Comparison of ENCODE assay signal across 17 cellular contexts in genomic region chr14:30798516-30798915, GRCh38.
DNase-seq lines count a peak whose midpoint lies in the region; TF ChIP-seq lines count a peak whose summit lies in the region.
"Had no signal": no experiment of that assay in that cellular context is flagged by ENCODE, and none has a peak within 500 bp of the region (broad histone marks: within the 10 kb centered on the region; RNA-seq: fewer than 3 reads in every experiment).

No MANE protein-coding gene starts in this region.

- H3K9me3 ChIP-seq in vagina: no peaks in the 10 kb centered on the region

- TF ChIP-seq CTCF in fibroblast of villous mesenchyme (IDR thresholded peaks at IDR 0.05; ENCODE audit: insufficient read depth, low read depth, low read length): no peak
- no peak for TF ChIP-seq CTCF in vagina (IDR thresholded peaks at IDR 0.05)

- H3K27ac ChIP-seq in vagina: no peak overlapping the region
- H3K27ac ChIP-seq: GM23248 had no signal

- H3K4me3 ChIP-seq in fibroblast of villous mesenchyme (ENCODE audit: low read depth, low read length) (no peak overlapping the region), vagina (no peak overlapping the region)
- H3K4me3 ChIP-seq: GM12878, GM23248 had no signal

- peak; percentile 20 for DNase-seq in CD1c-positive myeloid dendritic cell (ENCODE audit: extremely low spot score)
- DNase-seq in CMK (ENCODE audit: low read depth): peak; percentile 11
- peak; percentile 12 for DNase-seq in fibroblast of villous mesenchyme (ENCODE audit: low read depth)
- no peak for DNase-seq in NCI-H510A (lab: John Stamatoyannopoulos, UW)
- no peak for DNase-seq in cerebellar cortex (ENCODE audit: low spot score)
- no peak for DNase-seq in vagina (ENCODE audit: extremely low spot score in 2 of 2)
- DNase-seq: C1 segment of cervical spinal cord; CD4-positive, CD25-positive, alpha-beta regulatory T cell; CD8-positive, alpha-beta T cell; DMS 273 treated with DMSO at 0.1 percent for 48 hours; DMS79; EL; GDM1; GM23248; H7; HCEC 1CT had no signal

- no peaks in the 10 kb centered on the region for H3K36me3 ChIP-seq in vagina

- no peaks in the 10 kb centered on the region for H3K27me3 ChIP-seq in vagina

- H3K4me1 ChIP-seq in vagina: no peaks in the 10 kb centered on the region

- TF ChIP-seq POLR2A in vagina (IDR thresholded peaks at IDR 0.05): no peak

- intact Hi-C loops in vagina (cut with DNase I): no loop called here

Comparison
In these comparisons a context has a peak if more than half of its experiments do, and no peak if none do; other contexts are left out.
1. DNase-seq: peak in CD1c-positive myeloid dendritic cell (single experiment), CMK (single experiment) and fibroblast of villous mesenchyme (single experiment); none in NCI-H510A (single experiment), cerebellar cortex (single experiment) and vagina (0 of 2).